In the genomic region with DNA sequence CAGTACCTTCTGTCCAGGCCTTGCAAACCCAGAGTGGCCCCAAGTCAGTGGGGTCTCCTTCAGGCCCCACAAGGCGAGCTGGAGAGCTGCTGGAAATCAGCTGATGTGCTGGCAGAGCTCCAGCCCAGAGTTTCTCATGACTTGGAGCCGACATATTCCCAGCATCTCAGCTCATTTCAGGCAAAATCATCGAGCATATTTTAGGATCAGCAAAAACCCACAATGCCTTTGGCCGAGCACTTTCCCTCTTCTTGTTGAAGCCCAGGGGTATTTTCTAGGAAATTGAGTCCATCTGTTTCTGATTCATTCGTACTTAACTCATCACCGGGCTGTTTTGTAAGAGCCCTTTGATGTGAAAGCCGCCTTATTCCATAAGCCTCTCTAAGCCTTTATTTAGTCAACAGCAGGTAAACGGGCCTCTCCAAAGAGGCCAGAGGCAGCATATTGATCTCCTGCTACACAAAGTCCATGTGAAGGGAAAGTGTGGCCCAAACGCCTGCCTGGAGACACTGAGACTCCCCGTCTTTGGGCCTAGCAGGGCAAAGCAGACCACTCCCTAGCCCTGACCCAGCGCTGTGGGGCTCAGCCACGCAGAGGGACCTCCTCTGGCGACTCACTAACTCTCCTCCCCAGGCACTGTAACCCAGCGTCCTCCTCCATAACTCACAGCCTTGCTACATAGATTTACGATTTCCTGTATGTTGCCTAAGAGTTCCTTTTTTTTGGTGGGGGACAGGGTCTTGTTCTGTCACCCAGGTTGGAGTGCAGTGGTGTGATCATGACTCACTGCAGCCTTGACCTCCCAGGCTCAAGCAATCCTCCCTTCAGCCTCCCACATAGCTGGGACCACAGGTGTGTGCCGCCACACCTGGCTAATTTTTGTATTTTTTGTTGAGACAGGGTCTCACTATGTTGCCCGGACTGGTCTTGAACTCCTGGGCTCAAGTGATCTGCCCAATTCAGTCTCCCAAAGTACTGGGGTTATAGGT, we compare ENCODE assay signal across 9 cellular contexts. TPM values are rescaled to one million over a fixed set of nuclear protein-coding genes. Genes with fewer than 3 reads are reported as not detected.
A peak's percentile ranks its signal among the peaks of the same experiment; 100 is the strongest.
DNase-seq lines count a peak whose midpoint lies in the region; ATAC-seq and TF ChIP-seq lines count a peak whose summit lies in the region.
"Had no signal": no experiment of that assay in that cellular context is flagged by ENCODE, and none has a peak within 500 bp of the region (broad histone marks: within the 10 kb centered on the region; RNA-seq: fewer than 3 reads in every experiment).

No MANE protein-coding gene starts in this region.

- POLR2A ChIA-PET in IMR-90 (lab: Charles Lee; ENCODE audit: unreplicated experiment): interaction anchor here (0.5 kb wide), 1 partner anchor 52 kb away, joined by 4 read pairs; no protein-coding TSS in a partner anchor
- POLR2A ChIA-PET in naive thymus-derived CD8-positive, alpha-beta T cell (lab: Charles Lee): no interaction called here

- H3K9me3 ChIP-seq in IMR-90 (ENCODE audit: control insufficient read depth, insufficient read depth, low read length): no peaks in the 10 kb centered on the region
- H3K9me3 ChIP-seq in left lung: no peaks in the 10 kb centered on the region

- peak; percentile 96 for DNase-seq in AG10803 (ENCODE audit: low read depth)
- peak; percentile 93 for DNase-seq in IMR-90
- DNase-seq in astrocyte of the cerebellum (ENCODE audit: low read depth): peak; percentile 72
- peak in 1 of 2 donors; percentile 55 for DNase-seq in left lung
- DNase-seq in naive thymus-derived CD8-positive, alpha-beta T cell: no peak
- DNase-seq: kidney glomerular epithelial cell had no signal

- H3K36me3 ChIP-seq in IMR-90 (ENCODE audit: control insufficient read depth, insufficient read depth, low read length): no peaks in the 10 kb centered on the region; the same call in 1 of the 2 replicates
- H3K36me3 ChIP-seq in left lung: peaks cover 0 to 10% of the 10 kb centered on the region in 2 donors

- H2BK120ac ChIP-seq in IMR-90 (ENCODE audit: low read depth, low read length): peak overlapping the region; percentile 30; the same call in 1 of the 2 replicates

- BruUV-seq in IMR-90 (replicated peaks; lab: Mats Ljungman, UMichigan): no TSS peak

- CTCF ChIA-PET in IMR-90 (lab: Yijun Ruan, JAX): interaction anchor here (0.6 kb wide), 1 partner anchor 75 kb away, joined by 3 read pairs; no protein-coding TSS in a partner anchor

- H3K4me3 ChIP-seq in AG10803 (ENCODE audit: low read length) (no peak overlapping the region), IMR-90 (ENCODE audit: insufficient read depth, low read depth, low read length) (no peak overlapping the region), astrocyte of the cerebellum (ENCODE audit: low read depth, low read length) (no peak overlapping the region), left lung (no peak overlapping the region)

- H2BK15ac ChIP-seq in IMR-90 (ENCODE audit: low read depth, low read length): peak overlapping the region; percentile 21; the same call in 1 of the 3 replicates

- no peaks in the 10 kb centered on the region for H3K27me3 ChIP-seq in IMR-90 (ENCODE audit: control insufficient read depth, insufficient read depth, low read length)
- no peaks in the 10 kb centered on the region for H3K27me3 ChIP-seq in left lung

- H3K79me1 ChIP-seq in IMR-90 (ENCODE audit: low read depth in 1 of 2, low read length in 2 of 2): no peaks in the 10 kb centered on the region

- no peak overlapping the region for H3K9ac ChIP-seq in IMR-90 (ENCODE audit: low read depth, low read length)

- no peak overlapping the region; the same call in 1 of the 2 replicates for H3K23ac ChIP-seq in IMR-90 (ENCODE audit: low read depth, low read length)

- H3K4me3 Mint-ChIP-seq in naive thymus-derived CD8-positive, alpha-beta T cell: no peak overlapping the region

- no peak for TF ChIP-seq POLR2A in IMR-90 (IDR thresholded peaks at IDR 0.05; ENCODE audit: low read depth, low read length)

- peak overlapping the region; percentile 77 for H2AFZ ChIP-seq in IMR-90 (replicated peaks; ENCODE audit: low read length, poor library complexity)

- peak overlapping the region in 1 of 2 experiments; percentile 11; a peak in 1 of 4 replicates for H4K8ac ChIP-seq in IMR-90 (ENCODE audit: low read depth in 2 of 2, low read length in 2 of 2)

- peak overlapping the region; percentile 30; the same call in 1 of the 2 replicates for H3K18ac ChIP-seq in IMR-90 (ENCODE audit: low read depth, low read length)

- H3K36me3 Mint-ChIP-seq in naive thymus-derived CD8-positive, alpha-beta T cell: peaks cover 0 to 7% (median 0%) of the 10 kb centered on the region in 3 donors

- no peaks in the 10 kb centered on the region for H4K20me1 ChIP-seq in IMR-90 (ENCODE audit: insufficient read depth, low read length)

- H2AK5ac ChIP-seq in IMR-90 (ENCODE audit: low read depth, low read length): no peak overlapping the region

- peak overlapping the region; percentile 31; the same call in 1 of the 2 replicates for H4K5ac ChIP-seq in IMR-90 (ENCODE audit: low read depth, low read length)

- H3K4me2 ChIP-seq in IMR-90 (ENCODE audit: low read depth, low read length): peak overlapping the region; percentile 50; the same call in 1 of the 2 replicates

- H3K9me3 Mint-ChIP-seq in naive thymus-derived CD8-positive, alpha-beta T cell: no peaks in the 10 kb centered on the region

- H4K91ac ChIP-seq in IMR-90 (ENCODE audit: insufficient read depth, low read depth, low read length): no peak overlapping the region

- TF ChIP-seq CTCF in AG10803 (conservative IDR thresholded peaks at IDR 0.05; ENCODE audit: low read length) (no peak), IMR-90 (conservative IDR thresholded peaks at IDR 0.05; ENCODE audit: low read depth, low read length) (no peak), astrocyte of the cerebellum (IDR thresholded peaks at IDR 0.05; ENCODE audit: low read depth, low read length, missing control alignments) (no peak), left lung (IDR thresholded peaks at IDR 0.05) (no peak)

- H3K27ac ChIP-seq in IMR-90 (ENCODE audit: insufficient read depth, low read length): peak overlapping the region; percentile 35
- peak overlapping the region in 1 of 2 donors; percentile 45 for H3K27ac ChIP-seq in left lung

- H3K27me3 Mint-ChIP-seq in naive thymus-derived CD8-positive, alpha-beta T cell: no peaks in the 10 kb centered on the region

- H3K4me1 ChIP-seq in IMR-90 (ENCODE audit: control insufficient read depth, insufficient read depth, low read length) (peaks cover 7% of the 10 kb centered on the region), left lung (peaks cover 6 to 13% of the 10 kb centered on the region in 2 donors)

- TF ChIP-seq RAD21 in IMR-90 (IDR thresholded peaks at IDR 0.05; ENCODE audit: low read length): no peak

- peak overlapping the region; percentile 47 for H2AK9ac ChIP-seq in IMR-90 (replicated peaks; ENCODE audit: low read depth, low read length, poor library complexity)

- peak overlapping the region; percentile 34 for H3K14ac ChIP-seq in IMR-90 (replicated peaks; ENCODE audit: low read depth, low read length)

- peaks cover 3% of the 10 kb centered on the region; the same call in 1 of the 2 replicates for H3K9me1 ChIP-seq in IMR-90 (ENCODE audit: insufficient read depth, low read length)

- dilution Hi-C loops in IMR-90 (cut with HindIII; ENCODE audit: low sequenced_read_pairs, unreplicated experiment): no loop called here

- no peak overlapping the region for H3K56ac ChIP-seq in IMR-90 (ENCODE audit: extremely low read depth, insufficient read depth, low read length)

- intact Hi-C loops in IMR-90 (cut with micrococcal nuclease): loop anchor here (2.0 to 10.0 kb wide), 2 partner anchors 61 to 77 kb away; a partner anchor contains a TSS
- intact Hi-C loops in left lung (cut with DNase I): no loop called here

- in situ Hi-C loops in IMR-90 (cut with MboI; ENCODE audit: low sequenced_read_pairs): no loop called here
- in situ Hi-C loops in astrocyte of the cerebellum (cut with HindIII; ENCODE audit: low sequenced_read_pairs): no loop called here

- WGBS in IMR-90 (ENCODE audit: extremely low coverage in 2 of 2, insufficient read length in 1 of 2), 2 experiments: 14% methylated on average over 2 of the region's 17 CpGs; no CpG with 5 or more reads in 1 of the 2 experiments

- peak overlapping the region; percentile 6 for H2BK5ac ChIP-seq in IMR-90 (ENCODE audit: low read depth, low read length, poor library complexity, severe bottlenecking)

- no peak overlapping the region; the same call in 1 of the 2 replicates for H2BK20ac ChIP-seq in IMR-90 (ENCODE audit: low read depth, low read length)

- H3K4me1 Mint-ChIP-seq in naive thymus-derived CD8-positive, alpha-beta T cell: peaks cover under 1 to 17% (median 8%) of the 10 kb centered on the region in 4 donors

- peak overlapping the region in 1 of 10 donors; percentile 19 for H3K27ac Mint-ChIP-seq in naive thymus-derived CD8-positive, alpha-beta T cell

- peak; percentile 62 for ATAC-seq in IMR-90 (ENCODE audit: low read depth)
- peak; percentile 23 for ATAC-seq in left lung
- no peak for ATAC-seq in naive thymus-derived CD8-positive, alpha-beta T cell
- no peak for ATAC-seq in GM21526 (IDR thresholded peaks at IDR 0.05; ENCODE audit: low FRiP score, unreplicated experiment)
- no peak for ATAC-seq in GM18861 (IDR thresholded peaks at IDR 0.05; ENCODE audit: unreplicated experiment)
- no peak for ATAC-seq in GM21447 (IDR thresholded peaks at IDR 0.05; ENCODE audit: unreplicated experiment)

- peak overlapping the region; percentile 58 for H3K4ac ChIP-seq in IMR-90 (ENCODE audit: low read depth, low read length)

TF ChIP-seq in IMR-90, 13 proteins besides CTCF, POLR2A, EP300 and RAD21 (continues in another document):
- TF ChIP-seq CEBPB (IDR thresholded peaks at IDR 0.05; ENCODE audit: low read depth, low read length): peak; percentile 63
- no peak for TF ChIP-seq MAZ (IDR thresholded peaks at IDR 0.05; ENCODE audit: borderline replicate concordance, low read depth, low read length)
- TF ChIP-seq CHD1 (IDR thresholded peaks at IDR 0.05; ENCODE audit: low read depth, low read length): no peak
- TF ChIP-seq MAFK (IDR thresholded peaks at IDR 0.05; ENCODE audit: low read depth, low read length): peak; percentile 42; the same call in 1 of the 2 replicates

RNA-seq across cellular contexts. Expression of a gene that starts 12.1 kb away (rescaled TPM):
- total RNA-seq in IMR-90 (2012; rRNA removed) (not detected in 2 replicates), left lung (not detected)
- 0.10 TPM in 1 of 2 replicates, not detected in the other for polyA plus RNA-seq in IMR-90 (2012; rRNA removed)
- polyA plus RNA-seq in IMR-90 (2012; cell fraction: cytosol; rRNA removed): not detected in 2 replicates
- polyA plus RNA-seq in IMR-90 (2012; cell fraction: nucleus; rRNA removed; ENCODE audit: low replicate concordance): 0.05 and 0.06 TPM in 2 replicates
- under 1 TPM; 0.41 to 0.57 TPM for total RNA-seq in naive thymus-derived CD8-positive, alpha-beta T cell
- polyA plus RNA-seq in naive thymus-derived CD8-positive, alpha-beta T cell: under 1 TPM in 1 of 3 donors, not detected in 2; 0.18 TPM

RNA-seq across cellular contexts. Expression of a gene that starts 57.4 kb away (rescaled TPM):
- total RNA-seq in IMR-90 (2012; rRNA removed) (46.9 and 51.8 TPM in 2 replicates), left lung (10 to 100 TPM; 38.5 to 39.1 TPM)
- 62.0 and 67.5 TPM in 2 replicates for polyA plus RNA-seq in IMR-90 (2012; rRNA removed)
- 34.0 and 43.2 TPM in 2 replicates for polyA plus RNA-seq in IMR-90 (2012; cell fraction: cytosol; rRNA removed)
- polyA plus RNA-seq in IMR-90 (2012; cell fraction: nucleus; rRNA removed; ENCODE audit: low replicate concordance): 18.7 and 36.6 TPM in 2 replicates
- 10 to 100 TPM; 32.4 to 36.4 TPM for total RNA-seq in naive thymus-derived CD8-positive, alpha-beta T cell
- polyA plus RNA-seq in naive thymus-derived CD8-positive, alpha-beta T cell: 100 to 1,000 TPM; 120 to 138 (median 123) TPM

Comparison
In these comparisons a context has a peak if more than half of its experiments do, and no peak if none do; other contexts are left out.
1. DNase-seq: peak in AG10803 (single experiment), IMR-90 (single experiment) and astrocyte of the cerebellum (single experiment); none in naive thymus-derived CD8-positive, alpha-beta T cell (0 of 10).
2. ATAC-seq: peak in IMR-90 (single experiment) and left lung (single experiment); none in naive thymus-derived CD8-positive, alpha-beta T cell (0 of 2), GM21526 (single experiment), GM18861 (single experiment) and GM21447 (single experiment).